20 cellular contexts compared by ENCODE assay signal in the genomic region with DNA sequence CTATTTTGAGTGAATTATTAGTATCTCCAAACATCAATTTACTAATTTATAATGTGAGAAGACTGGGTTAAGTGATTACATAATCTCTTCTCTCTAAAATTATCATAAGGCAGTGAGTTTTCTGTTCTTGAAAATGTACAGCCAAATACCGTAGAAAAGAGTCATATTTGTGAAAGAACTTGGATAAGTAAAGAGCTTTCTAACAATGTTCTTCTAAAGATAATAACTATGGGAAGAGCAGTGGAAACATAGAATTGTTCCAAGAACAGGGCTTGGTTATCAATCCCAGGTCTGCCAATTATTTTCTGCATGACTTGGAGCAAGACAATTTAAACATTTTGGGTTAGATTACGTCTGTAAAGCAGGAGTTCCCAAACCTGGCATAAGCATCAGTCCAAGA.
"Had no signal": no experiment of that assay in that cellular context is flagged by ENCODE, and none has a peak within 500 bp of the region (broad histone marks: within the 10 kb centered on the region; RNA-seq: fewer than 3 reads in every experiment).

No MANE protein-coding gene starts in this region.

- FAIRE-seq: kidney had no signal

- H3K9ac ChIP-seq: neural progenitor cell had no signal

- H2AFZ ChIP-seq: neural progenitor cell had no signal

- H3K4me3 ChIP-seq: colonic mucosa, gastroesophageal sphincter, heart left ventricle, left lung, neural progenitor cell, ovary, sigmoid colon had no signal

- DNase-seq: activated CD4-positive, alpha-beta T cell treated with anti-CD3 and anti-CD28 coated beads, Interleukin-2, amount 10 ng/mL, durations not matched to agents 7 days and 5 days; activated CD4-positive, CD25-positive, alpha-beta regulatory T cell; activated CD8-positive, alpha-beta T cell treated with anti-CD3 and anti-CD28 coated beads, Interleukin-2, amount 10 ng/mL, durations not matched to agents 7 days and 5 days; activated naive CD4-positive, alpha-beta T cell treated with Interleukin-2 at 50 U/mL for 16 hours; activated T-cell treated with anti-CD3 and anti-CD28 coated beads, Interleukin-2, amount 50 U/mL, for 24 hours; central memory CD4-positive, alpha-beta T cell; colonic mucosa; endodermal cell; heart left ventricle; kidney; left lung; naive B cell; ovary; sigmoid colon; stimulated activated CD4-positive, alpha-beta T cell treated with anti-CD3 and anti-CD28 coated beads, Interleukin-1b, Interleukin-23, amount 100 ng/mL, for 48 hours; stimulated activated CD8-positive, alpha-beta memory T cell treated with anti-CD3 and anti-CD28 coated beads, Interleukin-4, amount 100 ng/mL, for 48 hours; stimulated activated naive CD4-positive, alpha-beta T cell; T1000 had no signal

- ATAC-seq: activated CD8-positive, alpha-beta T cell treated with anti-CD3 and anti-CD28 coated beads, Interleukin-2, amount 10 ng/mL, durations not matched to agents 7 days and 5 days; gastroesophageal sphincter; heart left ventricle; left lung had no signal

- H3K4me2 ChIP-seq: neural progenitor cell had no signal

- H3K4me1 ChIP-seq: colonic mucosa, neural progenitor cell had no signal

- H3K9me3 ChIP-seq: colonic mucosa, gastroesophageal sphincter, heart left ventricle, left lung, ovary, sigmoid colon had no signal

- H3K27ac ChIP-seq: colonic mucosa, neural progenitor cell had no signal

- H3K27me3 ChIP-seq: colonic mucosa, gastroesophageal sphincter, heart left ventricle, left lung, neural progenitor cell, ovary, sigmoid colon had no signal

- H3K36me3 ChIP-seq: colonic mucosa, gastroesophageal sphincter, heart left ventricle, left lung, neural progenitor cell, ovary, sigmoid colon had no signal
